ENCODE assay signal across 1 cellular context in genomic region chr22:20285706-20286363, GRCh38.
TF ChIP-seq lines count a peak whose summit lies in the region.
"Not testable (repeated sequence)": the region's sequence is repeated elsewhere in the genome, so short reads cannot be mapped to it uniquely, and the experiment has no call there.

No MANE protein-coding gene starts in this region.

TF ChIP-seq in K562, 482 proteins besides CTCF, POLR2A, EP300 and RAD21 (continues in another document):
- TF ChIP-seq JUN (IDR thresholded peaks at IDR 0.05; ENCODE audit: borderline replicate concordance, low read depth, low read length) = peak; percentile 46; the same call in 1 of the 2 replicates
- TF ChIP-seq JUN (CRISPR knock-in tag; IDR thresholded peaks at IDR 0.05; ENCODE audit: borderline replicate concordance) = peak; percentile 81; the same call in 1 of the 2 replicates
- peak; percentile 96 for TF ChIP-seq STAT6 (CRISPR knock-in tag; IDR thresholded peaks at IDR 0.05)
- peak; percentile 49 for TF ChIP-seq HCFC1 (IDR thresholded peaks at IDR 0.05; ENCODE audit: low read depth, low read length)
- TF ChIP-seq, protein P1, sequence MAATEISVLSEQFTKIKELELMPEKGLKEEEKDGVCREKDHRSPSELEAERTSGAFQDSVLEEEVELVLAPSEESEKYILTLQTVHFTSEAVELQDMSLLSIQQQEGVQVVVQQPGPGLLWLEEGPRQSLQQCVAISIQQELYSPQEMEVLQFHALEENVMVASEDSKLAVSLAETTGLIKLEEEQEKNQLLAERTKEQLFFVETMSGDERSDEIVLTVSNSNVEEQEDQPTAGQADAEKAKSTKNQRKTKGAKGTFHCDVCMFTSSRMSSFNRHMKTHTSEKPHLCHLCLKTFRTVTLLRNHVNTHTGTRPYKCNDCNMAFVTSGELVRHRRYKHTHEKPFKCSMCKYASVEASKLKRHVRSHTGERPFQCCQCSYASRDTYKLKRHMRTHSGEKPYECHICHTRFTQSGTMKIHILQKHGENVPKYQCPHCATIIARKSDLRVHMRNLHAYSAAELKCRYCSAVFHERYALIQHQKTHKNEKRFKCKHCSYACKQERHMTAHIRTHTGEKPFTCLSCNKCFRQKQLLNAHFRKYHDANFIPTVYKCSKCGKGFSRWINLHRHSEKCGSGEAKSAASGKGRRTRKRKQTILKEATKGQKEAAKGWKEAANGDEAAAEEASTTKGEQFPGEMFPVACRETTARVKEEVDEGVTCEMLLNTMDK (IDR thresholded peaks at IDR 0.05; ENCODE audit: borderline replicate concordance, insufficient read depth, low read depth, low read length, poor library complexity, severe bottlenecking) = peak; percentile 73
- peak; percentile 100 for TF ChIP-seq SMC3 (conservative IDR thresholded peaks at IDR 0.05; ENCODE audit: insufficient read depth, low read depth, low read length)
- peak; percentile 99 for TF ChIP-seq STAG1 (CRISPR knock-in tag; IDR thresholded peaks at IDR 0.05; ENCODE audit: borderline replicate concordance)
- TF ChIP-seq TEAD1 (CRISPR knock-in tag; IDR thresholded peaks at IDR 0.05) = peak in 1 of 2 experiments; percentile 51; a peak in 1 of 4 replicates
- TF ChIP-seq TOE1 (IDR thresholded peaks at IDR 0.05; ENCODE audit: borderline replicate concordance); JUND (tag; IDR thresholded peaks at IDR 0.05; ENCODE audit: borderline replicate concordance, low read depth, low read length); NR2C2 (tag; IDR thresholded peaks at IDR 0.05); MYNN (CRISPR knock-in tag; IDR thresholded peaks at IDR 0.05); MYC (CRISPR knock-in tag; IDR thresholded peaks at IDR 0.05; ENCODE audit: borderline replicate concordance, low read depth); CREB1 (CRISPR knock-in tag; IDR thresholded peaks at IDR 0.05): not testable (repeated sequence)
- peak; percentile 92; the same call in 1 of the 2 replicates for TF ChIP-seq TOE1 (CRISPR knock-in tag; IDR thresholded peaks at IDR 0.05; ENCODE audit: borderline replicate concordance, low read depth)
- TF ChIP-seq USF1 (CRISPR knock-in tag; IDR thresholded peaks at IDR 0.05) = peak; percentile 32; the same call in 1 of the 2 replicates
- peak; percentile 69; the same call in 1 of the 2 replicates for TF ChIP-seq TFAP4 (CRISPR knock-in tag; IDR thresholded peaks at IDR 0.05; ENCODE audit: borderline replicate concordance)
- TF ChIP-seq CTBP1 (IDR thresholded peaks at IDR 0.05; ENCODE audit: borderline replicate concordance) = peak; percentile 41; the same call in 1 of the 2 replicates
- 0 out of 2 replicates have a peak, but pooled peaks have one; percentile 27 for TF ChIP-seq ZNF24 (IDR thresholded peaks at IDR 0.05)
- TF ChIP-seq SP1 (CRISPR knock-in tag; IDR thresholded peaks at IDR 0.05) = peak; percentile 77
- peak; percentile 45 for TF ChIP-seq ZFP36 (IDR thresholded peaks at IDR 0.05; ENCODE audit: low read depth, low read length, partially characterized antibody)
- TF ChIP-seq SRF (CRISPR knock-in tag; IDR thresholded peaks at IDR 0.05) = peak in 1 of 2 experiments; percentile 83; a peak in 1 of 4 replicates
- TF ChIP-seq CBFB (CRISPR knock-in tag; IDR thresholded peaks at IDR 0.05) = peak; percentile 65; the same call in 1 of the 2 replicates
- peak; percentile 44 for TF ChIP-seq SETDB1 (IDR thresholded peaks at IDR 0.05; ENCODE audit: low read length)
- peak; percentile 66; the same call in 1 of the 2 replicates for TF ChIP-seq GABPB1 (CRISPR knock-in tag; IDR thresholded peaks at IDR 0.05)
- TF ChIP-seq JUND (IDR thresholded peaks at IDR 0.05; ENCODE audit: borderline replicate concordance, low read depth, low read length) = peak; percentile 68
- peak; percentile 48; the same call in 1 of the 2 replicates for TF ChIP-seq CREM (IDR thresholded peaks at IDR 0.05; ENCODE audit: low read depth)
- peak; percentile 93; the same call in 1 of the 2 replicates for TF ChIP-seq RB1 (IDR thresholded peaks at IDR 0.05; ENCODE audit: low read depth)
- TF ChIP-seq NR2C2 (CRISPR knock-in tag; IDR thresholded peaks at IDR 0.05) = 0 out of 2 replicates have a peak, but pooled peaks have one; percentile 52
- peak; percentile 90; the same call in 1 of the 2 replicates for TF ChIP-seq ARID2 (IDR thresholded peaks at IDR 0.05)
- TF ChIP-seq MYNN (IDR thresholded peaks at IDR 0.05) = peak; percentile 77; the same call in 1 of the 2 replicates
- TF ChIP-seq ERF (CRISPR knock-in tag; IDR thresholded peaks at IDR 0.05) = 0 out of 2 replicates have a peak, but pooled peaks have one; percentile 64
- TF ChIP-seq MAFK (IDR thresholded peaks at IDR 0.05; ENCODE audit: low read length) = 0 out of 2 replicates have a peak, but pooled peaks have one; percentile 3
- peak; percentile 58 for TF ChIP-seq NEUROD1 (IDR thresholded peaks at IDR 0.05; ENCODE audit: borderline replicate concordance, low read depth, low read length, partially characterized antibody)
- TF ChIP-seq ZKSCAN1 (IDR thresholded peaks at IDR 0.05; ENCODE audit: low read depth, low read length) = peak; percentile 73; the same call in 1 of the 2 replicates
- TF ChIP-seq, protein P2, sequence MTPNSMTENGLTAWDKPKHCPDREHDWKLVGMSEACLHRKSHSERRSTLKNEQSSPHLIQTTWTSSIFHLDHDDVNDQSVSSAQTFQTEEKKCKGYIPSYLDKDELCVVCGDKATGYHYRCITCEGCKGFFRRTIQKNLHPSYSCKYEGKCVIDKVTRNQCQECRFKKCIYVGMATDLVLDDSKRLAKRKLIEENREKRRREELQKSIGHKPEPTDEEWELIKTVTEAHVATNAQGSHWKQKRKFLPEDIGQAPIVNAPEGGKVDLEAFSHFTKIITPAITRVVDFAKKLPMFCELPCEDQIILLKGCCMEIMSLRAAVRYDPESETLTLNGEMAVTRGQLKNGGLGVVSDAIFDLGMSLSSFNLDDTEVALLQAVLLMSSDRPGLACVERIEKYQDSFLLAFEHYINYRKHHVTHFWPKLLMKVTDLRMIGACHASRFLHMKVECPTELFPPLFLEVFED (CRISPR knock-in tag; conservative IDR thresholded peaks at IDR 0.05) = 0 out of 2 replicates have a peak, but pooled peaks have one; percentile 24
- peak; percentile 37 for TF ChIP-seq CHD4 (IDR thresholded peaks at IDR 0.05; ENCODE audit: insufficient read depth, insufficient replicate concordance, low read depth, low read length, poor library complexity, severe bottlenecking)
- TF ChIP-seq KLF16 (IDR thresholded peaks at IDR 0.05) = 0 out of 2 replicates have a peak, but pooled peaks have one; percentile 64
- peak; percentile 61 for TF ChIP-seq MYC (IDR thresholded peaks at IDR 0.05; ENCODE audit: low read depth, low read length)
- TF ChIP-seq, protein P3, sequence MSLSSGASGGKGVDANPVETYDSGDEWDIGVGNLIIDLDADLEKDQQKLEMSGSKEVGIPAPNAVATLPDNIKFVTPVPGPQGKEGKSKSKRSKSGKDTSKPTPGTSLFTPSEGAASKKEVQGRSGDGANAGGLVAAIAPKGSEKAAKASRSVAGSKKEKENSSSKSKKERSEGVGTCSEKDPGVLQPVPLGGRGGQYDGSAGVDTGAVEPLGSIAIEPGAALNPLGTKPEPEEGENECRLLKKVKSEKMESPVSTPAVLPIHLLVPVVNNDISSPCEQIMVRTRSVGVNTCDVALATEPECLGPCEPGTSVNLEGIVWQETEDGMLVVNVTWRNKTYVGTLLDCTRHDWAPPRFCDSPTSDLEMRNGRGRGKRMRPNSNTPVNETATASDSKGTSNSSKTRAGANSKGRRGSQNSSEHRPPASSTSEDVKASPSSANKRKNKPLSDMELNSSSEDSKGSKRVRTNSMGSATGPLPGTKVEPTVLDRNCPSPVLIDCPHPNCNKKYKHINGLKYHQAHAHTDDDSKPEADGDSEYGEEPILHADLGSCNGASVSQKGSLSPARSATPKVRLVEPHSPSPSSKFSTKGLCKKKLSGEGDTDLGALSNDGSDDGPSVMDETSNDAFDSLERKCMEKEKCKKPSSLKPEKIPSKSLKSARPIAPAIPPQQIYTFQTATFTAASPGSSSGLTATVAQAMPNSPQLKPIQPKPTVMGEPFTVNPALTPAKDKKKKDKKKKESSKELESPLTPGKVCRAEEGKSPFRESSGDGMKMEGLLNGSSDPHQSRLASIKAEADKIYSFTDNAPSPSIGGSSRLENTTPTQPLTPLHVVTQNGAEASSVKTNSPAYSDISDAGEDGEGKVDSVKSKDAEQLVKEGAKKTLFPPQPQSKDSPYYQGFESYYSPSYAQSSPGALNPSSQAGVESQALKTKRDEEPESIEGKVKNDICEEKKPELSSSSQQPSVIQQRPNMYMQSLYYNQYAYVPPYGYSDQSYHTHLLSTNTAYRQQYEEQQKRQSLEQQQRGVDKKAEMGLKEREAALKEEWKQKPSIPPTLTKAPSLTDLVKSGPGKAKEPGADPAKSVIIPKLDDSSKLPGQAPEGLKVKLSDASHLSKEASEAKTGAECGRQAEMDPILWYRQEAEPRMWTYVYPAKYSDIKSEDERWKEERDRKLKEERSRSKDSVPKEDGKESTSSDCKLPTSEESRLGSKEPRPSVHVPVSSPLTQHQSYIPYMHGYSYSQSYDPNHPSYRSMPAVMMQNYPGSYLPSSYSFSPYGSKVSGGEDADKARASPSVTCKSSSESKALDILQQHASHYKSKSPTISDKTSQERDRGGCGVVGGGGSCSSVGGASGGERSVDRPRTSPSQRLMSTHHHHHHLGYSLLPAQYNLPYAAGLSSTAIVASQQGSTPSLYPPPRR (CRISPR knock-in tag; IDR thresholded peaks at IDR 0.05; ENCODE audit: borderline replicate concordance) = peak; percentile 90; the same call in 1 of the 2 replicates
- peak; percentile 63; the same call in 1 of the 2 replicates for TF ChIP-seq BHLHE40 (IDR thresholded peaks at IDR 0.05; ENCODE audit: low read length)
- TF ChIP-seq, protein P4, sequence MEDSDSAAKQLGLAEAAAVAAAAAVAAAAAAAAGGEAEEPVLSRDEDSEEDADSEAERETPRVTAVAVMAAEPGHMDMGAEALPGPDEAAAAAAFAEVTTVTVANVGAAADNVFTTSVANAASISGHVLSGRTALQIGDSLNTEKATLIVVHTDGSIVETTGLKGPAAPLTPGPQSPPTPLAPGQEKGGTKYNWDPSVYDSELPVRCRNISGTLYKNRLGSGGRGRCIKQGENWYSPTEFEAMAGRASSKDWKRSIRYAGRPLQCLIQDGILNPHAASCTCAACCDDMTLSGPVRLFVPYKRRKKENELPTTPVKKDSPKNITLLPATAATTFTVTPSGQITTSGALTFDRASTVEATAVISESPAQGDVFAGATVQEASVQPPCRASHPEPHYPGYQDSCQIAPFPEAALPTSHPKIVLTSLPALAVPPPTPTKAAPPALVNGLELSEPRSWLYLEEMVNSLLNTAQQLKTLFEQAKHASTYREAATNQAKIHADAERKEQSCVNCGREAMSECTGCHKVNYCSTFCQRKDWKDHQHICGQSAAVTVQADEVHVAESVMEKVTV (CRISPR knock-in tag; IDR thresholded peaks at IDR 0.05) = peak; percentile 98
- peak; percentile 30; the same call in 1 of the 2 replicates for TF ChIP-seq CREB1 (IDR thresholded peaks at IDR 0.05)
- peak; percentile 37; the same call in 1 of the 2 replicates for TF ChIP-seq ESRRA (IDR thresholded peaks at IDR 0.05; ENCODE audit: borderline replicate concordance, low read depth)
- peak in 1 of 2 experiments; percentile 74; a peak in 3 of 4 replicates for TF ChIP-seq MAZ (CRISPR knock-in tag; conservative IDR thresholded peaks at IDR 0.05 in 1 of 2, IDR thresholded peaks at IDR 0.05 in 1 of 2)
- 0 out of 2 replicates have a peak, but pooled peaks have one; percentile 32 for TF ChIP-seq E2F3 (CRISPR knock-in tag; IDR thresholded peaks at IDR 0.05)
- TF ChIP-seq E2F5 (CRISPR knock-in tag; IDR thresholded peaks at IDR 0.05) = peak; percentile 75; the same call in 1 of the 2 replicates
- peak; percentile 1; the same call in 1 of the 2 replicates for TF ChIP-seq ZNF263 (CRISPR knock-in tag; IDR thresholded peaks at IDR 0.05; ENCODE audit: borderline replicate concordance)
- TF ChIP-seq ZBTB7A (IDR thresholded peaks at IDR 0.05; ENCODE audit: borderline replicate concordance, control insufficient read depth, low read depth, low read length) = peak; percentile 65
- TF ChIP-seq XRCC5 (IDR thresholded peaks at IDR 0.05; ENCODE audit: low read depth, low read length) = peak; percentile 74
- TF ChIP-seq RCOR1 (IDR thresholded peaks at IDR 0.05; ENCODE audit: borderline replicate concordance in 1 of 2, low read depth in 2 of 2, low read length in 2 of 2) = peak in 1 of 2 experiments; percentile 59; a peak in 1 of 4 replicates
